ENCODE assay signal across 7 cellular contexts in genomic region chr3:6734395-6734746, GRCh38.
"Had no signal": no experiment of that assay in that cellular context is flagged by ENCODE, and none has a peak within 500 bp of the region (broad histone marks: within the 10 kb centered on the region; RNA-seq: fewer than 3 reads in every experiment).

No MANE protein-coding gene starts in this region.

- H3K27ac ChIP-seq: HL-60 had no signal

- ATAC-seq: HepG2 had no signal

- H3K36me3 Mint-ChIP-seq: IgD-negative memory B cell had no signal

- DNase-seq: IMR-90, KBM-7, KG1 had no signal

- FAIRE-seq: HepG2, HTR-8/SVneo had no signal

- H3K4me3 Mint-ChIP-seq: IgD-negative memory B cell had no signal

- H3K27ac Mint-ChIP-seq: IgD-negative memory B cell had no signal

- H3K27me3 Mint-ChIP-seq: IgD-negative memory B cell had no signal
